Comparison of ENCODE assay signal across 8 cellular contexts in genomic region chr1:109277434-109278204, GRCh38. TPM values are rescaled to one million over a fixed set of nuclear protein-coding genes. Genes with fewer than 3 reads are reported as not detected.
DNase-seq lines count a peak whose midpoint lies in the region; ATAC-seq, FAIRE-seq and TF ChIP-seq lines count a peak whose summit lies in the region.

No MANE protein-coding gene starts in this region.

- DNase-seq in BJ (ENCODE audit: low read depth) (no peak), GM19239 (ENCODE audit: insufficient read length, low spot score) (peak; percentile 92), HTR-8/SVneo (ENCODE audit: insufficient read length, low spot score) (peak; percentile 54), OCI-M2 (lab: John Stamatoyannopoulos, UW; ENCODE audit: unreplicated experiment) (peak; percentile 37), fibroblast of mammary gland (ENCODE audit: low read depth) (peak; percentile 68)
- DNase-seq in activated T-cell treated with anti-CD3 and anti-CD28 coated beads, Interleukin-2, amount 50 U/mL, for 72 hours: peak; percentile 80 to 81
- peak; percentile 73 for DNase-seq in natural killer cell treated with Interleukin-12 subunit alpha and Interleukin-12 subunit beta and Interleukin-15 and Interleukin-18, amount 100 ng/mL, for 72 hours (ENCODE audit: low spot score)
- peak; percentile 55 to 67 for DNase-seq in stimulated activated naive CD8-positive, alpha-beta T cell treated with anti-CD3 and anti-CD28 coated beads, Interleukin-15, amount 100 ng/mL, for 72 hours

- H3K4me3 Mint-ChIP-seq in activated T-cell treated with anti-CD3 and anti-CD28 coated beads, Interleukin-2, amount 50 U/mL, for 72 hours: no peak overlapping the region
- H3K4me3 Mint-ChIP-seq in natural killer cell treated with Interleukin-12 subunit alpha and Interleukin-12 subunit beta and Interleukin-15 and Interleukin-18, amount 100 ng/mL, for 72 hours: no peak overlapping the region
- H3K4me3 Mint-ChIP-seq in stimulated activated naive CD8-positive, alpha-beta T cell treated with anti-CD3 and anti-CD28 coated beads, Interleukin-15, amount 100 ng/mL, for 72 hours: no peak overlapping the region

- no peak overlapping the region for H3K27ac Mint-ChIP-seq in activated T-cell treated with anti-CD3 and anti-CD28 coated beads, Interleukin-2, amount 50 U/mL, for 72 hours
- peak overlapping the region in 1 of 2 donors; percentile 25 for H3K27ac Mint-ChIP-seq in natural killer cell treated with Interleukin-12 subunit alpha and Interleukin-12 subunit beta and Interleukin-15 and Interleukin-18, amount 100 ng/mL, for 72 hours
- peak overlapping the region in 1 of 2 donors; percentile 28 for H3K27ac Mint-ChIP-seq in stimulated activated naive CD8-positive, alpha-beta T cell treated with anti-CD3 and anti-CD28 coated beads, Interleukin-15, amount 100 ng/mL, for 72 hours

- H3K36me3 Mint-ChIP-seq in activated T-cell treated with anti-CD3 and anti-CD28 coated beads, Interleukin-2, amount 50 U/mL, for 72 hours (ENCODE audit: insufficient read depth in 2 of 2): peaks cover 0 to 2% of the 10 kb centered on the region in 2 donors
- H3K36me3 Mint-ChIP-seq in natural killer cell treated with Interleukin-12 subunit alpha and Interleukin-12 subunit beta and Interleukin-15 and Interleukin-18, amount 100 ng/mL, for 72 hours: no peaks in the 10 kb centered on the region

- no peaks in the 10 kb centered on the region for H3K27me3 Mint-ChIP-seq in activated T-cell treated with anti-CD3 and anti-CD28 coated beads, Interleukin-2, amount 50 U/mL, for 72 hours (ENCODE audit: low read depth)
- no peaks in the 10 kb centered on the region for H3K27me3 Mint-ChIP-seq in natural killer cell treated with Interleukin-12 subunit alpha and Interleukin-12 subunit beta and Interleukin-15 and Interleukin-18, amount 100 ng/mL, for 72 hours
- no peaks in the 10 kb centered on the region for H3K27me3 Mint-ChIP-seq in stimulated activated naive CD8-positive, alpha-beta T cell treated with anti-CD3 and anti-CD28 coated beads, Interleukin-15, amount 100 ng/mL, for 72 hours

- no peak for FAIRE-seq in GM19239 (lab: Jason Lieb, UNC)
- no peak for FAIRE-seq in HTR-8/SVneo (lab: Jason Lieb, UNC)

- POLR2A ChIA-PET in BJ (lab: Charles Lee): no interaction called here

- TF ChIP-seq CTCF in BJ (IDR thresholded peaks at IDR 0.05; ENCODE audit: insufficient read depth, low read depth, low read length) (peak; percentile 93), fibroblast of mammary gland (conservative IDR thresholded peaks at IDR 0.05; ENCODE audit: control insufficient read depth, insufficient read depth, low read depth, low read length) (peak; percentile 96)

- no peaks in the 10 kb centered on the region for H3K27me3 ChIP-seq in BJ (ENCODE audit: control insufficient read depth, insufficient read depth, low read length)

- H3K36me3 ChIP-seq in BJ (ENCODE audit: control insufficient read depth, insufficient read depth, low read length): no peaks in the 10 kb centered on the region; the same call in 1 of the 2 replicates

- CTCF ChIA-PET in BJ (lab: Yijun Ruan, JAX): interaction anchor here (0.6 to 5.7 kb wide), 18 partner anchors 8 to 809 kb away, joined by 3 to 140 read pairs (median 4); partner anchors contain the start of genes GPR61, MYBPHL and SORT1

- H3K4me1 Mint-ChIP-seq in activated T-cell treated with anti-CD3 and anti-CD28 coated beads, Interleukin-2, amount 50 U/mL, for 72 hours (ENCODE audit: low read depth): peaks cover 20% of the 10 kb centered on the region
- H3K4me1 Mint-ChIP-seq in natural killer cell treated with Interleukin-12 subunit alpha and Interleukin-12 subunit beta and Interleukin-15 and Interleukin-18, amount 100 ng/mL, for 72 hours (ENCODE audit: low read depth in 2 of 2): peaks cover 6 to 10% of the 10 kb centered on the region in 2 donors
- H3K4me1 Mint-ChIP-seq in stimulated activated naive CD8-positive, alpha-beta T cell treated with anti-CD3 and anti-CD28 coated beads, Interleukin-15, amount 100 ng/mL, for 72 hours: peaks cover 22% of the 10 kb centered on the region

- H3K4me3 ChIP-seq in BJ (ENCODE audit: low read depth, low read length): no peak overlapping the region
- no peak overlapping the region for H3K4me3 ChIP-seq in fibroblast of mammary gland (ENCODE audit: control insufficient read depth, low read depth, low read length)

- no peaks in the 10 kb centered on the region for H3K9me3 Mint-ChIP-seq in activated T-cell treated with anti-CD3 and anti-CD28 coated beads, Interleukin-2, amount 50 U/mL, for 72 hours
- no peaks in the 10 kb centered on the region for H3K9me3 Mint-ChIP-seq in natural killer cell treated with Interleukin-12 subunit alpha and Interleukin-12 subunit beta and Interleukin-15 and Interleukin-18, amount 100 ng/mL, for 72 hours
- H3K9me3 Mint-ChIP-seq in stimulated activated naive CD8-positive, alpha-beta T cell treated with anti-CD3 and anti-CD28 coated beads, Interleukin-15, amount 100 ng/mL, for 72 hours: no peaks in the 10 kb centered on the region

- ATAC-seq in activated T-cell treated with anti-CD3 and anti-CD28 coated beads, Interleukin-2, amount 50 U/mL, for 72 hours (replicated peaks in 1 of 2): peak; percentile 84 to 88
- peak; percentile 68 to 83 for ATAC-seq in natural killer cell treated with Interleukin-12 subunit alpha and Interleukin-12 subunit beta and Interleukin-15 and Interleukin-18, amount 100 ng/mL, for 72 hours
- ATAC-seq in stimulated activated naive CD8-positive, alpha-beta T cell treated with anti-CD3 and anti-CD28 coated beads, Interleukin-15, amount 100 ng/mL, for 72 hours: peak; percentile 73

RNA-seq across cellular contexts. Expression of gene PSRC1, which starts 5.3 kb away (rescaled TPM):
- polyA plus RNA-seq in BJ (2011; rRNA removed): 17.9 and 25.9 TPM in 2 replicates
- 13.2 and 14.0 TPM in 2 replicates for polyA minus RNA-seq in BJ (2011; rRNA and poly(A)+ RNA removed)
- total RNA-seq in activated T-cell treated with anti-CD3 and anti-CD28 coated beads, Interleukin-2, amount 50 U/mL, for 72 hours: 10 to 100 TPM; 17.5 to 18.3 TPM
- total RNA-seq in natural killer cell treated with Interleukin-12 subunit alpha and Interleukin-12 subunit beta and Interleukin-15 and Interleukin-18, amount 100 ng/mL, for 72 hours: 10 to 100 TPM in 1 of 2 donors, 1 to 10 TPM in 1; 4.7 to 16.2 TPM

RNA-seq across cellular contexts. Expression of gene CELSR2, which starts 28.3 kb away (rescaled TPM):
- 0.82 and 0.98 TPM in 2 replicates for polyA plus RNA-seq in BJ (2011; rRNA removed)
- 3.2 and 3.7 TPM in 2 replicates for polyA minus RNA-seq in BJ (2011; rRNA and poly(A)+ RNA removed)
- 1 to 10 TPM; 2.5 to 3.1 TPM for total RNA-seq in activated T-cell treated with anti-CD3 and anti-CD28 coated beads, Interleukin-2, amount 50 U/mL, for 72 hours
- total RNA-seq in natural killer cell treated with Interleukin-12 subunit alpha and Interleukin-12 subunit beta and Interleukin-15 and Interleukin-18, amount 100 ng/mL, for 72 hours: 1 to 10 TPM; 1.5 to 2.6 TPM

RNA-seq across cellular contexts. Expression of gene MYBPHL, which starts 29.2 kb away (rescaled TPM):
- 0.06 TPM in 1 of 2 replicates, not detected in the other for polyA plus RNA-seq in BJ (2011; rRNA removed)
- 0.14 and 0.26 TPM in 2 replicates for polyA minus RNA-seq in BJ (2011; rRNA and poly(A)+ RNA removed)
- total RNA-seq in activated T-cell treated with anti-CD3 and anti-CD28 coated beads, Interleukin-2, amount 50 U/mL, for 72 hours: not detected
- total RNA-seq in natural killer cell treated with Interleukin-12 subunit alpha and Interleukin-12 subunit beta and Interleukin-15 and Interleukin-18, amount 100 ng/mL, for 72 hours: not detected
